1 cellular context compared by ENCODE assay signal in genomic region chr4:4866124-4866832, GRCh38.
TF ChIP-seq lines count a peak whose summit lies in the region.

No MANE protein-coding gene starts in this region.

TF ChIP-seq in IMR-90, 13 proteins besides CTCF, POLR2A, EP300 and RAD21:
- TF ChIP-seq NFE2L2 (IDR thresholded peaks at IDR 0.05; ENCODE audit: low read depth, low read length) (no peak), ELK1 (IDR thresholded peaks at IDR 0.05; ENCODE audit: borderline replicate concordance, low read depth, low read length) (no peak), FOS (IDR thresholded peaks at IDR 0.05; ENCODE audit: low read depth, low read length) (no peak), USF2 (IDR thresholded peaks at IDR 0.05; ENCODE audit: low read depth, low read length) (no peak), MXI1 (IDR thresholded peaks at IDR 0.05; ENCODE audit: borderline replicate concordance, low read depth, low read length) (no peak), RCOR1 (IDR thresholded peaks at IDR 0.05; ENCODE audit: insufficient replicate concordance, low read length) (no peak), CEBPB (IDR thresholded peaks at IDR 0.05; ENCODE audit: low read depth, low read length) (no peak), SMC3 (IDR thresholded peaks at IDR 0.05; ENCODE audit: low read depth, low read length) (no peak), RFX5 (IDR thresholded peaks at IDR 0.05; ENCODE audit: low read depth, low read length) (no peak), MAZ (IDR thresholded peaks at IDR 0.05; ENCODE audit: borderline replicate concordance, low read depth, low read length) (no peak), CHD1 (IDR thresholded peaks at IDR 0.05; ENCODE audit: low read depth, low read length) (no peak)
TF ChIP-seq in IMR-90: peak in this region for 0.
